Comparison of ENCODE assay signal across 23 cellular contexts in the genomic region with DNA sequence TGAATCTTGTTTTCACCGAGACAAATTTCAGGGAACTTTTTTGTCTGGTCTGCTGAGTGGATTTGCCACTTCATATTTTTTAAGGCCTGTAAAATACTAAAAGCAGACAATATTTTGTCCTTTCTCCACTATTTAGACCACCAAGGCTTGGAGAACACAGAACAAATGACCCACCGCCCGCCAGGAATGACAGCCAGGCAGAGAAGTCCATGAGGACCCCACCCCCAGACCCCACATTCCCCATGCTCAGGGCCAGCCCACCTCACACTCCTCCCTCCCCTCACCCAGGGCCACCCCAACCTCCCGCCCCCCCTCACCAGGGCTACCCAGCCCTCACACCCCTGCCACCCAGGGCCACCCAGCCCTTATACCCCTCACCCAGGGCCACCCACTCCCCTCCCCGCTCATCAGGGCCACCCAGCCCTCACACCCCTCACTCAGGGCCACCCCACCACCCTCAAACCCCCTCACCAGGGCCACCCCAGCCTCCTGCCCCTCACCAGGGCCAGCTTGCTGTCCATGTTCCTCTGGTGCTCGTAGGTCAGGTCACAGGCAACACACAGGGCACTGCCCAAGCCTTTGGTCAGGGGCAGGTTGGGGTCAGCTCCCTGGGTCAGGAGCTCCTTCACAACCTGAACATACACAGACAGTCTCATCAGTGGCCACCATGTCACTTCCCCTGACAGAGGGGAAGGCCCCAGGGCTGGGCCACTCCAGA. TPM values are rescaled to one million over a fixed set of nuclear protein-coding genes. Genes with fewer than 3 reads are reported as not detected.
A peak's percentile ranks its signal among the peaks of the same experiment; 100 is the strongest.
DNase-seq lines count a peak whose midpoint lies in the region; ATAC-seq and TF ChIP-seq lines count a peak whose summit lies in the region.
"Had no signal": no experiment of that assay in that cellular context is flagged by ENCODE, and none has a peak within 500 bp of the region (broad histone marks: within the 10 kb centered on the region; RNA-seq: fewer than 3 reads in every experiment).

No MANE protein-coding gene starts in this region.

- ATAC-seq in left ventricle myocardium superior: no peak
- ATAC-seq in HG03196 (IDR thresholded peaks at IDR 0.05; ENCODE audit: unreplicated experiment): no peak
- ATAC-seq: activated T-helper 17 cell treated with anti-CD3 and anti-CD28 coated beads, Interleukin-2, amount 50 U/mL, for 72 hours had no signal

- DNase-seq in right atrium auricular region (ENCODE audit: low spot score) (peak; percentile 4), left ventricle myocardium superior (no peak), endodermal cell (peak; percentile 34), mesenteric fat pad (ENCODE audit: low spot score) (peak; percentile 85), NCI-H2171 treated with DMSO at 0.1 percent for 48 hours (lab: John Stamatoyannopoulos, UW) (no peak), hypothalamus (lab: John Stamatoyannopoulos, UW) (no peak)
- DNase-seq: activated CD4-positive, alpha-beta T cell treated with anti-CD3 and anti-CD28 coated beads, Interleukin-2, amount 50 U/mL, for 1 hour; activated naive CD8-positive, alpha-beta T cell treated with anti-CD3 and anti-CD28 coated beads, Interleukin-2, amount 10 ng/mL, durations not matched to agents 7 days and 5 days; Calu3; DND-41; mammary epithelial cell; NCI-H1092 treated with DMSO at 0.1 percent for 48 hours; NCI-H187; NCI-H526 treated with DMSO at 0.1 percent for 48 hours; SIG-M5; T1000; transverse colon had no signal

- H3K27ac ChIP-seq in right atrium auricular region: no peak overlapping the region
- H3K27ac ChIP-seq in endodermal cell (ENCODE audit: low read depth, low read length): no peak overlapping the region
- H3K27ac ChIP-seq: BLaER1 treated with 17β-estradiol and CSF1 and Interleukin-3, amounts not matched to agents 10 nM and 100 nM; dorsolateral prefrontal cortex; transverse colon had no signal

- no peak overlapping the region for H3K4me3 Mint-ChIP-seq in endodermal cell
- H3K4me3 Mint-ChIP-seq: activated naive CD8-positive, alpha-beta T cell treated with anti-CD3 and anti-CD28 coated beads, Interleukin-2, amount 10 ng/mL, durations not matched to agents 7 days and 5 days; activated T-helper 17 cell treated with anti-CD3 and anti-CD28 coated beads, Interleukin-2, amount 50 U/mL, for 72 hours; central memory CD8-positive, alpha-beta T cell had no signal

- H3K9me3 Mint-ChIP-seq in endodermal cell: no peaks in the 10 kb centered on the region
- H3K9me3 Mint-ChIP-seq: activated naive CD8-positive, alpha-beta T cell treated with anti-CD3 and anti-CD28 coated beads, Interleukin-2, amount 10 ng/mL, durations not matched to agents 7 days and 5 days; activated T-helper 17 cell treated with anti-CD3 and anti-CD28 coated beads, Interleukin-2, amount 50 U/mL, for 72 hours; central memory CD8-positive, alpha-beta T cell had no signal

- 94% methylated on average over 5 of the region's 6 CpGs; no CpG with 5 or more reads in 1 of the 2 experiments for WGBS in endodermal cell (ENCODE audit: insufficient coverage in 1 of 2, insufficient read length in 1 of 2), 2 experiments

- H3K4me1 Mint-ChIP-seq in endodermal cell: no peaks in the 10 kb centered on the region
- H3K4me1 Mint-ChIP-seq: activated naive CD8-positive, alpha-beta T cell treated with anti-CD3 and anti-CD28 coated beads, Interleukin-2, amount 10 ng/mL, durations not matched to agents 7 days and 5 days; activated T-helper 17 cell treated with anti-CD3 and anti-CD28 coated beads, Interleukin-2, amount 50 U/mL, for 72 hours had no signal

- H3K36me3 ChIP-seq in right atrium auricular region: no peaks in the 10 kb centered on the region
- no peaks in the 10 kb centered on the region for H3K36me3 ChIP-seq in endodermal cell (ENCODE audit: control insufficient read depth, insufficient read depth, low read length)
- H3K36me3 ChIP-seq: HAP-1, transverse colon had no signal

- H3K27me3 Mint-ChIP-seq in endodermal cell (ENCODE audit: insufficient read depth): peaks cover 3% of the 10 kb centered on the region
- H3K27me3 Mint-ChIP-seq: activated naive CD8-positive, alpha-beta T cell treated with anti-CD3 and anti-CD28 coated beads, Interleukin-2, amount 10 ng/mL, durations not matched to agents 7 days and 5 days; activated T-helper 17 cell treated with anti-CD3 and anti-CD28 coated beads, Interleukin-2, amount 50 U/mL, for 72 hours; central memory CD8-positive, alpha-beta T cell had no signal

- H3K4me1 ChIP-seq in right atrium auricular region (no peaks in the 10 kb centered on the region), endodermal cell (ENCODE audit: control insufficient read depth, insufficient read depth, low read length) (no peaks in the 10 kb centered on the region)
- H3K4me1 ChIP-seq: BLaER1 treated with 17β-estradiol and CSF1 and Interleukin-3, amounts not matched to agents 10 nM and 100 nM; HAP-1; transverse colon had no signal

- H3K9me3 ChIP-seq in right atrium auricular region (no peaks in the 10 kb centered on the region), endodermal cell (ENCODE audit: control insufficient read depth, low read length) (no peaks in the 10 kb centered on the region)
- H3K9me3 ChIP-seq: BLaER1 treated with 17β-estradiol and CSF1 and Interleukin-3, amounts not matched to agents 10 nM and 100 nM; HAP-1; transverse colon had no signal

- H3K36me3 Mint-ChIP-seq in endodermal cell (ENCODE audit: low read depth): no peaks in the 10 kb centered on the region

- no peak overlapping the region for H3K4me3 ChIP-seq in right atrium auricular region
- no peak overlapping the region for H3K4me3 ChIP-seq in endodermal cell (ENCODE audit: low read length)
- H3K4me3 ChIP-seq: BLaER1 treated with 17β-estradiol and CSF1 and Interleukin-3, amounts not matched to agents 10 nM and 100 nM; dorsolateral prefrontal cortex; HAP-1; transverse colon had no signal

- intact Hi-C loops in left ventricle myocardium superior (cut with micrococcal nuclease): no loop called here

- no peak overlapping the region for H3K27ac Mint-ChIP-seq in endodermal cell
- H3K27ac Mint-ChIP-seq: activated naive CD8-positive, alpha-beta T cell treated with anti-CD3 and anti-CD28 coated beads, Interleukin-2, amount 10 ng/mL, durations not matched to agents 7 days and 5 days; activated T-helper 17 cell treated with anti-CD3 and anti-CD28 coated beads, Interleukin-2, amount 50 U/mL, for 72 hours had no signal

- TF ChIP-seq CTCF in right atrium auricular region (IDR thresholded peaks at IDR 0.05) (no peak), endodermal cell (conservative IDR thresholded peaks at IDR 0.05) (no peak)

- H3K27me3 ChIP-seq in right atrium auricular region (no peaks in the 10 kb centered on the region), endodermal cell (ENCODE audit: control insufficient read depth, insufficient read depth, low read length, poor library complexity, severe bottlenecking) (no peaks in the 10 kb centered on the region)
- H3K27me3 ChIP-seq: BLaER1 treated with 17β-estradiol and CSF1 and Interleukin-3, amounts not matched to agents 10 nM and 100 nM; dorsolateral prefrontal cortex; transverse colon had no signal

- no peak overlapping the region for H3K9ac ChIP-seq in endodermal cell (ENCODE audit: extremely low read depth, low read length, poor library complexity, severe bottlenecking)
- H3K9ac ChIP-seq: BLaER1 treated with 17β-estradiol and CSF1 and Interleukin-3, amounts not matched to agents 10 nM and 100 nM had no signal

RNA-seq across cellular contexts. Expression of a gene that starts 50.6 kb away (rescaled TPM):
- total RNA-seq in right atrium auricular region (1 to 10 TPM; 3.7 to 7.9 TPM), left ventricle myocardium superior (5.1 TPM), endodermal cell (10 to 100 TPM in 1 of 2 donors, 1 to 10 TPM in 1; 7.4 to 13.3 TPM), mesenteric fat pad (11.4 TPM)
- 6.2 TPM for polyA plus RNA-seq in endodermal cell (2013, experiment 1 of 2)
- 4.8 TPM for polyA plus RNA-seq in endodermal cell (2013, experiment 2 of 2)

RNA-seq across cellular contexts. Expression of a gene that starts 52.9 kb away (rescaled TPM):
- total RNA-seq in right atrium auricular region (10 to 100 TPM; 12.0 to 17.5 TPM), left ventricle myocardium superior (13.2 TPM), endodermal cell (1 to 10 TPM; 1.4 to 2.8 TPM), mesenteric fat pad (3.8 TPM)
- 8.9 TPM for polyA plus RNA-seq in endodermal cell (2013, experiment 1 of 2)
- 6.1 TPM for polyA plus RNA-seq in endodermal cell (2013, experiment 2 of 2)

Comparison
In these comparisons a context has a peak if more than half of its experiments do, and no peak if none do; other contexts are left out.
1. DNase-seq: peak in right atrium auricular region (single experiment), endodermal cell (single experiment) and mesenteric fat pad (single experiment); none in left ventricle myocardium superior (single experiment), NCI-H2171 treated with DMSO at 0.1 percent for 48 hours (single experiment) and hypothalamus (0 of 51).